In genomic region chr6:151428336-151428735, GRCh38 we compare ENCODE assay signal across 37 cellular contexts. TPM values are rescaled to one million over a fixed set of nuclear protein-coding genes. Genes with fewer than 3 reads are reported as not detected.
DNase-seq lines count a peak whose midpoint lies in the region; ATAC-seq, FAIRE-seq and TF ChIP-seq lines count a peak whose summit lies in the region.
"Had no signal": no experiment of that assay in that cellular context is flagged by ENCODE, and none has a peak within 500 bp of the region (broad histone marks: within the 10 kb centered on the region; RNA-seq: fewer than 3 reads in every experiment).

No MANE protein-coding gene starts in this region.

- TF ChIP-seq EP300 in HepG2 (IDR thresholded peaks at IDR 0.05; ENCODE audit: low read depth in 2 of 2, low read length in 2 of 2): no peak
- no peak for TF ChIP-seq EP300 in HepG2 (CRISPR knock-in tag; IDR thresholded peaks at IDR 0.05; ENCODE audit: borderline replicate concordance)
- TF ChIP-seq EP300 in K562 (IDR thresholded peaks at IDR 0.05; ENCODE audit: low read length): no peak

- in situ Hi-C loops in HepG2 (cut with HindIII; ENCODE audit: extremely low pct_ligation_motif_present, low pct_unique_long_range_greater_than_20kb) (no loop called here), K562 (cut with MboI) (no loop called here)

- H3K9me3 Mint-ChIP-seq in activated CD4-positive, alpha-beta memory T cell treated with anti-CD3 and anti-CD28 coated beads for 36 hours: no peaks in the 10 kb centered on the region
- H3K9me3 Mint-ChIP-seq: CD14-positive monocyte; CD4-positive, alpha-beta memory T cell; CD4-positive, alpha-beta T cell; CD4-positive, CD25-positive, alpha-beta regulatory T cell; CD8-positive, alpha-beta memory T cell; CD8-positive, alpha-beta T cell had no signal

- DNase-seq in HepG2 (ENCODE audit: low spot score) (no peak), right lobe of liver (no peak), K562 (ENCODE audit: extremely low read depth in 1 of 4, low spot score in 3 of 4) (no peak), dedifferentiated amniotic fluid mesenchymal stem cell (ENCODE audit: extremely low spot score) (peak; percentile 8), mesenchymal stem cell (no peak), NCI-H2227 (lab: John Stamatoyannopoulos, UW; ENCODE audit: unreplicated experiment) (no peak)
- DNase-seq in activated CD4-positive, alpha-beta memory T cell treated with anti-CD3 and anti-CD28 coated beads for 36 hours: no peak
- DNase-seq: 8988T; ACHN; AML-193; BE2C; C1 segment of cervical spinal cord; Caco-2; Calu3; CD4-positive, alpha-beta memory T cell; CD4-positive, alpha-beta T cell; CD4-positive, CD25-positive, alpha-beta regulatory T cell; CD8-positive, alpha-beta memory T cell; CD8-positive, alpha-beta T cell; COR-L47; DMS 273 treated with DMSO at 0.1 percent for 48 hours; DMS153; DMS53; DMS79; DMS79 treated with DMSO at 0.1 percent for 48 hours; DND-41; EL had no signal

- BruUV-seq in HepG2 (replicated peaks; lab: Mats Ljungman, UMichigan) (no TSS peak), K562 (replicated peaks; lab: Mats Ljungman, UMichigan) (no TSS peak)

- H2AK5ac ChIP-seq in mesenchymal stem cell (ENCODE audit: low read length, severe bottlenecking): no peak overlapping the region

- no peaks in the 10 kb centered on the region for H3K9me1 ChIP-seq in K562 (ENCODE audit: control insufficient read depth, insufficient read depth, low read length)

- H2BK5ac ChIP-seq in mesenchymal stem cell (ENCODE audit: low read depth, low read length, poor library complexity, severe bottlenecking): no peak overlapping the region

- no peak overlapping the region for H2BK120ac ChIP-seq in mesenchymal stem cell (ENCODE audit: low read depth, low read length)

- H3K4me3 Mint-ChIP-seq in activated CD4-positive, alpha-beta memory T cell treated with anti-CD3 and anti-CD28 coated beads for 36 hours: no peak overlapping the region
- H3K4me3 Mint-ChIP-seq: B cell; CD14-positive monocyte; CD4-positive, alpha-beta memory T cell; CD4-positive, alpha-beta T cell; CD4-positive, CD25-positive, alpha-beta regulatory T cell; CD8-positive, alpha-beta memory T cell; CD8-positive, alpha-beta T cell had no signal

- TF ChIP-seq RAD21 in HepG2 (CRISPR knock-in tag; IDR thresholded peaks at IDR 0.05) (no peak), K562 (CRISPR knock-in tag; conservative IDR thresholded peaks at IDR 0.05 in 1 of 2, IDR thresholded peaks at IDR 0.05 in 1 of 2) (no peak)

- H3K4me1 ChIP-seq in HepG2 (ENCODE audit: insufficient read depth, low read length): no peaks in the 10 kb centered on the region
- no peaks in the 10 kb centered on the region for H3K4me1 ChIP-seq in right lobe of liver
- H3K4me1 ChIP-seq in K562 (replicated peaks in 1 of 2; ENCODE audit: control insufficient read depth in 2 of 2, insufficient read depth in 2 of 2, low read length in 2 of 2): no peaks in the 10 kb centered on the region
- H3K4me1 ChIP-seq in mesenchymal stem cell (ENCODE audit: control insufficient read depth, insufficient read depth, low read depth, low read length): peaks cover 11% of the 10 kb centered on the region
- H3K4me1 ChIP-seq: A549; BE2C; BLaER1; BLaER1 treated with 17β-estradiol and CSF1 and Interleukin-3, amounts not matched to agents 10 nM and 100 nM; Caco-2 had no signal

- TF ChIP-seq CTCF in HepG2 (CRISPR knock-in tag; IDR thresholded peaks at IDR 0.05) (no peak), right lobe of liver (IDR thresholded peaks at IDR 0.05) (no peak), K562 (IDR thresholded peaks at IDR 0.05 in 2 of 3, conservative IDR thresholded peaks at IDR 0.05 in 1 of 3; ENCODE audit: insufficient read depth in 2 of 3, low read depth in 1 of 3, low read length in 3 of 3) (no peak)

- H3K9me3 ChIP-seq in HepG2 (ENCODE audit: low read length): no peaks in the 10 kb centered on the region
- no peaks in the 10 kb centered on the region for H3K9me3 ChIP-seq in right lobe of liver
- H3K9me3 ChIP-seq in K562 (replicated peaks; ENCODE audit: control insufficient read depth, insufficient read depth, low read depth, low read length): no peaks in the 10 kb centered on the region
- no peaks in the 10 kb centered on the region for H3K9me3 ChIP-seq in mesenchymal stem cell (ENCODE audit: control insufficient read depth, low read length)
- H3K9me3 ChIP-seq: A549; BE2C; BLaER1; BLaER1 treated with 17β-estradiol and CSF1 and Interleukin-3, amounts not matched to agents 10 nM and 100 nM; Caco-2 had no signal

- no peaks in the 10 kb centered on the region for H3K4me1 Mint-ChIP-seq in activated CD4-positive, alpha-beta memory T cell treated with anti-CD3 and anti-CD28 coated beads for 36 hours (ENCODE audit: low read depth)
- H3K4me1 Mint-ChIP-seq: B cell, CD14-positive monocyte had no signal

- peaks cover 3% of the 10 kb centered on the region for H3K79me2 ChIP-seq in HepG2 (ENCODE audit: insufficient read depth, low read length)
- H3K79me2 ChIP-seq in K562 (ENCODE audit: control insufficient read depth, insufficient read depth, low read length): no peaks in the 10 kb centered on the region

- no peak overlapping the region for H3K14ac ChIP-seq in mesenchymal stem cell (ENCODE audit: low read length in 2 of 2)

- H2BK15ac ChIP-seq in mesenchymal stem cell (ENCODE audit: low read depth, poor library complexity, severe bottlenecking): no peak overlapping the region

- H3K9ac ChIP-seq in HepG2 (ENCODE audit: insufficient read depth, low read depth, low read length) (no peak overlapping the region), K562 (ENCODE audit: insufficient read depth in 1 of 2, low read depth in 2 of 2, low read length in 2 of 2) (no peak overlapping the region), mesenchymal stem cell (ENCODE audit: low read length) (no peak overlapping the region)
- H3K9ac ChIP-seq: BLaER1; BLaER1 treated with 17β-estradiol and CSF1 and Interleukin-3, amounts not matched to agents 10 nM and 100 nM had no signal

- H3K23ac ChIP-seq in mesenchymal stem cell (ENCODE audit: low read length in 2 of 2): no peak overlapping the region

- H4K20me1 ChIP-seq in HepG2 (ENCODE audit: insufficient read depth, low read length) (no peaks in the 10 kb centered on the region), K562 (replicated peaks; ENCODE audit: control insufficient read depth, insufficient read depth, low read length) (no peaks in the 10 kb centered on the region)
- H4K20me1 ChIP-seq: BLaER1 had no signal

- ATAC-seq in HepG2 (no peak), right lobe of liver (no peak), K562 (no peak), HG03342 (IDR thresholded peaks at IDR 0.05; ENCODE audit: unreplicated experiment) (no peak)
- ATAC-seq: A549; CD8-positive, alpha-beta T cell had no signal

- no peak overlapping the region for H2AFZ ChIP-seq in HepG2 (ENCODE audit: low read length)
- no peak overlapping the region for H2AFZ ChIP-seq in K562 (ENCODE audit: low read depth, low read length)
- H2AFZ ChIP-seq in mesenchymal stem cell (ENCODE audit: low read depth, low read length): no peak overlapping the region

- H3K4me2 ChIP-seq in HepG2 (ENCODE audit: low read depth, low read length): no peak overlapping the region
- no peak overlapping the region for H3K4me2 ChIP-seq in K562 (ENCODE audit: insufficient read depth, low read length)
- no peak overlapping the region for H3K4me2 ChIP-seq in mesenchymal stem cell (ENCODE audit: low read length, poor library complexity, severe bottlenecking)
- H3K4me2 ChIP-seq: A549; BLaER1; BLaER1 treated with 17β-estradiol and CSF1 and Interleukin-3, amounts not matched to agents 10 nM and 100 nM had no signal

- peaks cover 32 to 89% of the 10 kb centered on the region in 2 experiments for H3K36me3 ChIP-seq in HepG2 (replicated peaks in 1 of 2; ENCODE audit: control insufficient read depth in 1 of 2, insufficient read depth in 2 of 2, low read length in 2 of 2)
- peaks cover 0 to 75% (median 25%) of the 10 kb centered on the region in 4 donors for H3K36me3 ChIP-seq in right lobe of liver
- peaks cover 81% of the 10 kb centered on the region for H3K36me3 ChIP-seq in K562 (ENCODE audit: control insufficient read depth, insufficient read depth, low read length)
- peaks cover 32 to 88% of the 10 kb centered on the region in 2 experiments for H3K36me3 ChIP-seq in mesenchymal stem cell (ENCODE audit: control insufficient read depth in 1 of 2, insufficient read depth in 2 of 2, low read depth in 1 of 2, low read length in 2 of 2)

- intact Hi-C loops in HepG2 (cut with micrococcal nuclease; ENCODE audit: unreplicated experiment): no loop called here
- intact Hi-C loops in right lobe of liver (cut with DNase I): no loop called here
- intact Hi-C loops in K562 (cut with micrococcal nuclease): loop anchor here (10.0 kb wide), 1 partner anchor 836 kb away; no protein-coding TSS in a partner anchor
- intact Hi-C loops in activated CD4-positive, alpha-beta memory T cell treated with anti-CD3 and anti-CD28 coated beads for 36 hours (cut with micrococcal nuclease): no loop called here

- no peak overlapping the region for H2BK12ac ChIP-seq in mesenchymal stem cell (ENCODE audit: low read length in 2 of 2)

- no peaks in the 10 kb centered on the region for H3K27me3 Mint-ChIP-seq in activated CD4-positive, alpha-beta memory T cell treated with anti-CD3 and anti-CD28 coated beads for 36 hours
- H3K27me3 Mint-ChIP-seq: B cell; CD4-positive, alpha-beta memory T cell; CD4-positive, alpha-beta T cell; CD4-positive, CD25-positive, alpha-beta regulatory T cell; CD8-positive, alpha-beta memory T cell had no signal

- TF ChIP-seq POLR2A in HepG2 (IDR thresholded peaks at IDR 0.05; ENCODE audit: insufficient read depth in 1 of 2, low read depth in 2 of 2, low read length in 2 of 2) (no peak), right lobe of liver (IDR thresholded peaks at IDR 0.05) (no peak), K562 (conservative IDR thresholded peaks at IDR 0.05) (no peak)

- H3K4ac ChIP-seq in mesenchymal stem cell (ENCODE audit: low read depth in 1 of 2, low read length in 2 of 2): no peak overlapping the region

- H3K27me3 ChIP-seq in HepG2 (ENCODE audit: control insufficient read depth in 1 of 2, insufficient read depth in 2 of 2, low read length in 2 of 2): no peaks in the 10 kb centered on the region
- no peaks in the 10 kb centered on the region for H3K27me3 ChIP-seq in right lobe of liver
- H3K27me3 ChIP-seq in K562 (ENCODE audit: control insufficient read depth in 2 of 2, insufficient read depth in 2 of 2, low read length in 2 of 2): no peaks in the 10 kb centered on the region
- no peaks in the 10 kb centered on the region for H3K27me3 ChIP-seq in mesenchymal stem cell (ENCODE audit: control insufficient read depth in 1 of 2, insufficient read depth in 1 of 2, low read length in 2 of 2)
- H3K27me3 ChIP-seq: BE2C; BLaER1; BLaER1 treated with 17β-estradiol and CSF1 and Interleukin-3, amounts not matched to agents 10 nM and 100 nM had no signal

- POLR2A ChIA-PET in HepG2 (lab: Yijun Ruan, JAX) (no interaction called here), K562 (lab: Yijun Ruan, JAX) (no interaction called here)
- POLR2A ChIA-PET in activated CD4-positive, alpha-beta memory T cell treated with anti-CD3 and anti-CD28 coated beads for 36 hours (lab: Charles Lee): no interaction called here

- no peak overlapping the region for H3K4me3 ChIP-seq in HepG2 (replicated peaks in 1 of 3; ENCODE audit: insufficient read depth in 1 of 3, low read depth in 2 of 3, low read length in 3 of 3)
- H3K4me3 ChIP-seq in right lobe of liver: no peak overlapping the region
- no peak overlapping the region for H3K4me3 ChIP-seq in K562
- H3K4me3 ChIP-seq in mesenchymal stem cell (ENCODE audit: insufficient read depth in 1 of 2, low read depth in 1 of 2, low read length in 2 of 2): no peak overlapping the region
- H3K4me3 ChIP-seq: A549; BLaER1; BLaER1 treated with 17β-estradiol and CSF1 and Interleukin-3, amounts not matched to agents 10 nM and 100 nM had no signal

- H3K18ac ChIP-seq in mesenchymal stem cell (ENCODE audit: low read depth in 1 of 2, low read length in 2 of 2): no peak overlapping the region

- H3K27ac Mint-ChIP-seq in activated CD4-positive, alpha-beta memory T cell treated with anti-CD3 and anti-CD28 coated beads for 36 hours: no peak overlapping the region
- H3K27ac Mint-ChIP-seq: B cell; CD14-positive monocyte; CD4-positive, alpha-beta T cell; CD4-positive, CD25-positive, alpha-beta regulatory T cell; CD8-positive, alpha-beta memory T cell; CD8-positive, alpha-beta T cell had no signal

- no peak overlapping the region for H3K27ac ChIP-seq in HepG2 (ENCODE audit: extremely low read length, insufficient read depth, low read length)
- no peak overlapping the region for H3K27ac ChIP-seq in right lobe of liver
- H3K27ac ChIP-seq in K562 (ENCODE audit: extremely low read depth, low read depth, low read length): no peak overlapping the region
- H3K27ac ChIP-seq in mesenchymal stem cell (ENCODE audit: low read length, poor library complexity, severe bottlenecking): no peak overlapping the region
- H3K27ac ChIP-seq: 22Rv1; A549; BLaER1; BLaER1 treated with 17β-estradiol and CSF1 and Interleukin-3, amounts not matched to agents 10 nM and 100 nM; C4-2B had no signal

- 98% methylated on average over 4 of the region's 4 CpGs for WGBS in HepG2 (ENCODE audit: low lambda C conversion rate)
- 70% methylated on average over 4 of the region's 4 CpGs for WGBS in right lobe of liver (ENCODE audit: insufficient coverage, low coverage, low lambda C conversion rate, missing lambda C conversion rate)
- WGBS in K562 (ENCODE audit: insufficient coverage, low coverage, missing lambda C conversion rate): 87% methylated on average over 4 of the region's 4 CpGs
- WGBS in mesenchymal stem cell: 83% methylated on average over 3 of the region's 4 CpGs

- no peak overlapping the region for H4K8ac ChIP-seq in mesenchymal stem cell (ENCODE audit: low read length)

- CTCF ChIA-PET in HepG2 (lab: Yijun Ruan, JAX; ENCODE audit: low intra/inter-chr PET ratio, low total read pairs) (no interaction called here), K562 (lab: Yijun Ruan, JAX; ENCODE audit: low intra/inter-chr PET ratio) (no interaction called here)
- CTCF ChIA-PET in activated CD4-positive, alpha-beta memory T cell treated with anti-CD3 and anti-CD28 coated beads for 36 hours (lab: Charles Lee): no interaction called here

- FAIRE-seq in HepG2 (lab: Jason Lieb, UNC) (no peak), K562 (lab: Jason Lieb, UNC) (no peak)
- FAIRE-seq: A204.1, A549, D721Med had no signal

- H3K36me3 Mint-ChIP-seq in activated CD4-positive, alpha-beta memory T cell treated with anti-CD3 and anti-CD28 coated beads for 36 hours: peaks cover 45% of the 10 kb centered on the region

- peaks cover 22% of the 10 kb centered on the region for H3K79me1 ChIP-seq in mesenchymal stem cell (replicated peaks; ENCODE audit: low read length, poor library complexity, severe bottlenecking)

- peak overlapping the region; percentile 7 for H4K91ac ChIP-seq in mesenchymal stem cell (ENCODE audit: low read length)

RNA-seq across cellular contexts. Expression of gene RMND1, which starts 23.6 kb away (rescaled TPM):
- total RNA-seq in HepG2 (2016; rRNA removed; fragmentation: Illumina TruSeq; extraction: Trizol): 72.5 and 75.6 TPM in 2 replicates
- 55.6 and 56.1 TPM in 2 replicates for total RNA-seq in HepG2 (2016; cell fraction: cytosol; rRNA removed; fragmentation: Illumina TruSeq; extraction: Trizol; ENCODE audit: low read depth)
- total RNA-seq in HepG2 (2016; cell fraction: insoluble cytoplasmic fraction; rRNA removed; fragmentation: Illumina TruSeq; extraction: Trizol): 72.3 and 75.6 TPM in 2 replicates
- 63.4 and 63.9 TPM in 2 replicates for total RNA-seq in HepG2 (2016; cell fraction: membrane; rRNA removed; fragmentation: Illumina TruSeq; extraction: Trizol)
- 84.2 and 88.8 TPM in 2 replicates for total RNA-seq in HepG2 (2016; cell fraction: nucleus; rRNA removed; fragmentation: Illumina TruSeq; extraction: Trizol)
- polyA plus RNA-seq in HepG2 (2011; rRNA removed): 30.0 and 34.0 TPM in 2 replicates
- 21.3 and 29.7 TPM in 2 replicates for polyA plus RNA-seq in HepG2 (2011; cell fraction: cytosol; rRNA removed)
- polyA plus RNA-seq in HepG2 (2011; cell fraction: nucleus; rRNA removed): 11.0 and 14.0 TPM in 2 replicates
- polyA plus RNA-seq in HepG2 (2012): 42.6 and 62.0 TPM in 2 replicates
- 24.8 and 29.4 TPM in 2 replicates for polyA plus RNA-seq in HepG2 (2016; cell fraction: cytosol; fragmentation: Illumina TruSeq; extraction: Trizol; ENCODE audit: low read depth)
- 57.9 and 64.0 TPM in 2 replicates for polyA plus RNA-seq in HepG2 (2016; cell fraction: insoluble cytoplasmic fraction; fragmentation: Illumina TruSeq; extraction: Trizol; ENCODE audit: low read depth)
- 37.1 and 37.2 TPM in 2 replicates for polyA plus RNA-seq in HepG2 (2016; cell fraction: membrane; fragmentation: Illumina TruSeq; extraction: Trizol; ENCODE audit: low read depth)
- polyA plus RNA-seq in HepG2 (2016; cell fraction: nucleus; fragmentation: Illumina TruSeq; extraction: Trizol; ENCODE audit: insufficient read depth, low read depth): 51.6 and 58.3 TPM in 2 replicates
- 8.9 and 29.4 TPM in 2 replicates for polyA minus RNA-seq in HepG2 (2011; rRNA and poly(A)+ RNA removed; ENCODE audit: low replicate concordance)
- polyA minus RNA-seq in HepG2 (2011; cell fraction: cytosol; rRNA and poly(A)+ RNA removed): 24.4 and 29.4 TPM in 2 replicates
- 119 and 153 TPM in 2 replicates for polyA minus RNA-seq in HepG2 (2011; cell fraction: nucleus; rRNA and poly(A)+ RNA removed)
- total RNA-seq in right lobe of liver: 10 to 100 TPM; 13.1 to 23.4 (median 19.5) TPM
- 40.6 and 86.4 TPM in 2 replicates for total RNA-seq in K562 (2011; cell fraction: chromatin; rRNA removed; ENCODE audit: low replicate concordance)
- 24.5 and 31.5 TPM in 2 replicates for total RNA-seq in K562 (2011; cell fraction: nucleolus; rRNA removed)
- total RNA-seq in K562 (2011; cell fraction: nucleoplasm; rRNA removed): 40.5 and 43.6 TPM in 2 replicates
- 27.8 and 29.6 TPM in 2 replicates for total RNA-seq in K562 (2014; rRNA removed)
- 47.8 and 51.5 TPM in 2 replicates for total RNA-seq in K562 (2014; rRNA removed; fragmentation: Illumina TruSeq; extraction: Trizol)
- 42.9 and 45.2 TPM in 2 replicates for total RNA-seq in K562 (2015; rRNA removed; fragmentation: Illumina TruSeq; extraction: Trizol)
- 25.2 and 26.9 TPM in 2 replicates for total RNA-seq in K562 (2021)
- polyA plus RNA-seq in K562 (2011; rRNA removed): 26.7 and 33.3 TPM in 2 replicates
- 8.1 and 14.3 TPM in 2 replicates for polyA plus RNA-seq in K562 (2011; cell fraction: cytosol; rRNA removed)
- 8.1 and 8.3 TPM in 2 replicates for polyA plus RNA-seq in K562 (2011; cell fraction: nucleus; rRNA removed)
- 25.7 and 41.6 TPM in 2 replicates for polyA plus RNA-seq in K562 (2012)
- 37.2 and 42.6 TPM in 2 replicates for polyA plus RNA-seq in K562 (2014; fragmentation: Illumina TruSeq; extraction: Trizol)
- 10 to 100 TPM; 36.2 to 38.4 TPM for polyA plus RNA-seq in K562 (2014; fragmentation: Nextera tagmentation; extraction: Ambion mirVana)
- polyA plus RNA-seq in K562 (2014; rRNA removed): 32.2 and 35.1 TPM in 2 replicates
- 50.2 and 53.2 TPM in 2 replicates for polyA minus RNA-seq in K562 (2011; rRNA and poly(A)+ RNA removed)
- 13.4 and 19.6 TPM in 2 replicates for polyA minus RNA-seq in K562 (2011; cell fraction: cytosol; rRNA and poly(A)+ RNA removed)
- 23.3 and 31.4 TPM in 2 replicates for polyA minus RNA-seq in K562 (2011; cell fraction: nucleus; rRNA and poly(A)+ RNA removed)
- polyA plus RNA-seq in mesenchymal stem cell (2013, experiment 1 of 2): 12.9 TPM
- polyA plus RNA-seq in mesenchymal stem cell (2013, experiment 2 of 2): 12.5 TPM
- 10 to 100 TPM; 22.6 to 23.0 TPM for total RNA-seq in activated CD4-positive, alpha-beta memory T cell treated with anti-CD3 and anti-CD28 coated beads for 36 hours

RNA-seq across cellular contexts. Expression of gene ZBTB2, which starts 37.0 kb away (rescaled TPM):
- total RNA-seq in HepG2 (2016; rRNA removed; fragmentation: Illumina TruSeq; extraction: Trizol) (22.8 and 31.7 TPM in 2 replicates), right lobe of liver (1 to 10 TPM; 3.2 to 6.0 (median 4.5) TPM), K562 (2014; rRNA removed) (13.3 and 17.3 TPM in 2 replicates), K562 (2014; rRNA removed; fragmentation: Illumina TruSeq; extraction: Trizol) (17.0 and 18.9 TPM in 2 replicates), K562 (2015; rRNA removed; fragmentation: Illumina TruSeq; extraction: Trizol) (21.8 and 23.3 TPM in 2 replicates), K562 (2021) (15.2 and 16.4 TPM in 2 replicates)
- 5.4 and 6.1 TPM in 2 replicates for total RNA-seq in HepG2 (2016; cell fraction: cytosol; rRNA removed; fragmentation: Illumina TruSeq; extraction: Trizol; ENCODE audit: low read depth)
- 21.6 and 29.6 TPM in 2 replicates for total RNA-seq in HepG2 (2016; cell fraction: insoluble cytoplasmic fraction; rRNA removed; fragmentation: Illumina TruSeq; extraction: Trizol)
- total RNA-seq in HepG2 (2016; cell fraction: membrane; rRNA removed; fragmentation: Illumina TruSeq; extraction: Trizol): 27.6 and 30.8 TPM in 2 replicates
- total RNA-seq in HepG2 (2016; cell fraction: nucleus; rRNA removed; fragmentation: Illumina TruSeq; extraction: Trizol): 14.1 and 16.0 TPM in 2 replicates
- polyA plus RNA-seq in HepG2 (2011; rRNA removed) (14.6 and 15.4 TPM in 2 replicates), K562 (2011; rRNA removed) (12.7 and 17.2 TPM in 2 replicates), K562 (2014; fragmentation: Illumina TruSeq; extraction: Trizol) (20.8 and 26.2 TPM in 2 replicates), K562 (2014; fragmentation: Nextera tagmentation; extraction: Ambion mirVana) (1 to 10 TPM; 5.1 to 6.0 TPM), K562 (2014; rRNA removed) (14.5 and 18.1 TPM in 2 replicates)
- polyA plus RNA-seq in HepG2 (2011; cell fraction: cytosol; rRNA removed): 11.6 and 14.4 TPM in 2 replicates
- 6.0 TPM in 2 replicates for polyA plus RNA-seq in HepG2 (2011; cell fraction: nucleus; rRNA removed)
- 11.5 and 17.2 TPM in 2 replicates for polyA plus RNA-seq in HepG2 (2012)
- 7.3 and 8.3 TPM in 2 replicates for polyA plus RNA-seq in HepG2 (2016; cell fraction: cytosol; fragmentation: Illumina TruSeq; extraction: Trizol; ENCODE audit: low read depth)
- polyA plus RNA-seq in HepG2 (2016; cell fraction: insoluble cytoplasmic fraction; fragmentation: Illumina TruSeq; extraction: Trizol; ENCODE audit: low read depth): 41.7 and 43.1 TPM in 2 replicates
- polyA plus RNA-seq in HepG2 (2016; cell fraction: membrane; fragmentation: Illumina TruSeq; extraction: Trizol; ENCODE audit: low read depth): 28.7 and 33.3 TPM in 2 replicates
- polyA plus RNA-seq in HepG2 (2016; cell fraction: nucleus; fragmentation: Illumina TruSeq; extraction: Trizol; ENCODE audit: insufficient read depth, low read depth): 22.9 and 24.0 TPM in 2 replicates
- polyA minus RNA-seq in HepG2 (2011; rRNA and poly(A)+ RNA removed; ENCODE audit: low replicate concordance): 23.7 and 29.2 TPM in 2 replicates
- polyA minus RNA-seq in HepG2 (2011; cell fraction: cytosol; rRNA and poly(A)+ RNA removed): 9.8 and 10.0 TPM in 2 replicates
- 6.3 and 6.7 TPM in 2 replicates for polyA minus RNA-seq in HepG2 (2011; cell fraction: nucleus; rRNA and poly(A)+ RNA removed)
- 5.8 and 7.3 TPM in 2 replicates for total RNA-seq in K562 (2011; cell fraction: chromatin; rRNA removed; ENCODE audit: low replicate concordance)
- total RNA-seq in K562 (2011; cell fraction: nucleolus; rRNA removed): 2.9 and 3.5 TPM in 2 replicates
- 4.9 and 6.0 TPM in 2 replicates for total RNA-seq in K562 (2011; cell fraction: nucleoplasm; rRNA removed)
- polyA plus RNA-seq in K562 (2011; cell fraction: cytosol; rRNA removed): 12.9 and 17.2 TPM in 2 replicates
- 6.1 and 6.8 TPM in 2 replicates for polyA plus RNA-seq in K562 (2011; cell fraction: nucleus; rRNA removed)
- 12.4 and 14.8 TPM in 2 replicates for polyA plus RNA-seq in K562 (2012)
- polyA minus RNA-seq in K562 (2011; rRNA and poly(A)+ RNA removed): 18.4 and 28.1 TPM in 2 replicates
- 5.6 and 9.1 TPM in 2 replicates for polyA minus RNA-seq in K562 (2011; cell fraction: cytosol; rRNA and poly(A)+ RNA removed)
- polyA minus RNA-seq in K562 (2011; cell fraction: nucleus; rRNA and poly(A)+ RNA removed): 2.6 and 3.8 TPM in 2 replicates
- 18.4 TPM for polyA plus RNA-seq in mesenchymal stem cell (2013, experiment 1 of 2)
- polyA plus RNA-seq in mesenchymal stem cell (2013, experiment 2 of 2): 18.0 TPM
- 10 to 100 TPM; 14.0 to 15.6 TPM for total RNA-seq in activated CD4-positive, alpha-beta memory T cell treated with anti-CD3 and anti-CD28 coated beads for 36 hours

Comparison
In these comparisons a context has a peak if more than half of its experiments do, and no peak if none do; other contexts are left out.
1. Of the 241 proteins assayed by ChIP-seq in both HepG2 and K562: peak only in HepG2: POLR2G; only in K562: CEBPG; in both: CEBPB; in neither: 237; mixed calls (peak in some experiments, not most) for 1.